9 cellular contexts compared by ENCODE assay signal in genomic region chr12:79127268-79127895, GRCh38.
DNase-seq lines count a peak whose midpoint lies in the region; ATAC-seq and TF ChIP-seq lines count a peak whose summit lies in the region.
"Had no signal": no experiment of that assay in that cellular context is flagged by ENCODE, and none has a peak within 500 bp of the region (broad histone marks: within the 10 kb centered on the region; RNA-seq: fewer than 3 reads in every experiment).

No MANE protein-coding gene starts in this region.

- no peaks in the 10 kb centered on the region for H3K79me2 ChIP-seq in hepatocyte

- H2AFZ ChIP-seq in hepatocyte, result no peak overlapping the region

- no peak for TF ChIP-seq EP300 in transverse colon (IDR thresholded peaks at IDR 0.05; ENCODE audit: low read depth)

- H3K27ac ChIP-seq in hepatocyte (no peak overlapping the region), vagina (no peak overlapping the region), transverse colon (no peak overlapping the region), tibial artery (no peak overlapping the region)
- H3K27ac ChIP-seq: neutrophil had no signal

- no peak overlapping the region for H3K4me2 ChIP-seq in hepatocyte

- peak; percentile 88 for ATAC-seq in GM18505 (IDR thresholded peaks at IDR 0.05; ENCODE audit: unreplicated experiment)
- ATAC-seq in HG02571 (IDR thresholded peaks at IDR 0.05; ENCODE audit: unreplicated experiment), result peak; percentile 97

- no peaks in the 10 kb centered on the region for H3K9me2 ChIP-seq in hepatocyte (replicated peaks; ENCODE audit: insufficient read depth)

- no peaks in the 10 kb centered on the region for H3K4me1 ChIP-seq in hepatocyte (ENCODE audit: insufficient read depth)
- H3K4me1 ChIP-seq in vagina, result no peaks in the 10 kb centered on the region
- no peaks in the 10 kb centered on the region for H3K4me1 ChIP-seq in transverse colon
- H3K4me1 ChIP-seq in tibial artery, result no peaks in the 10 kb centered on the region

- no peaks in the 10 kb centered on the region for H3K36me3 ChIP-seq in hepatocyte (replicated peaks; ENCODE audit: insufficient read depth, low read depth)
- no peaks in the 10 kb centered on the region for H3K36me3 ChIP-seq in vagina
- no peaks in the 10 kb centered on the region for H3K36me3 ChIP-seq in transverse colon
- H3K36me3 ChIP-seq in tibial artery, result no peaks in the 10 kb centered on the region
- H3K36me3 ChIP-seq: neutrophil had no signal

- intact Hi-C loops in vagina (cut with DNase I), result no loop called here
- intact Hi-C loops in transverse colon (cut with DNase I; ENCODE audit: low total_unique reads), result no loop called here
- intact Hi-C loops in tibial artery (cut with DNase I; ENCODE audit: low total_unique reads), result no loop called here

- in situ Hi-C loops in transverse colon (cut with MboI; ENCODE audit: low pct_ligation_motif_present in 1 of 4, low pct_unique_long_range_greater_than_20kb in 1 of 4, low sequenced_read_pairs in 3 of 4), result no loop called here

- DNase-seq in MV-4-11 (lab: John Stamatoyannopoulos, UW), result peak; percentile 95
- peak; percentile 4 for DNase-seq in hepatocyte (ENCODE audit: low spot score)
- no peak for DNase-seq in vagina (ENCODE audit: extremely low spot score in 2 of 2)
- DNase-seq in activated CD4-positive, alpha-beta T cell treated with anti-CD3 and anti-CD28 coated beads, Interleukin-2, amount 50 U/mL, for 4 hours, result no peak
- DNase-seq in transverse colon, result no peak
- DNase-seq in tibial artery, result no peak

- TF ChIP-seq CTCF in hepatocyte (IDR thresholded peaks at IDR 0.05; ENCODE audit: poor library complexity) (no peak), vagina (IDR thresholded peaks at IDR 0.05) (no peak), transverse colon (IDR thresholded peaks at IDR 0.05) (no peak), tibial artery (IDR thresholded peaks at IDR 0.05) (no peak)

- H3K4me3 ChIP-seq in hepatocyte (no peak overlapping the region), vagina (no peak overlapping the region), transverse colon (no peak overlapping the region), tibial artery (no peak overlapping the region)

- TF ChIP-seq POLR2A in GM18505 (IDR thresholded peaks at IDR 0.05; ENCODE audit: borderline replicate concordance, extremely low read depth, insufficient read depth, insufficient read length) (no peak), vagina (IDR thresholded peaks at IDR 0.05) (no peak), transverse colon (IDR thresholded peaks at IDR 0.05) (no peak)

- no peaks in the 10 kb centered on the region for H4K20me1 ChIP-seq in hepatocyte (ENCODE audit: insufficient read depth, poor library complexity, severe bottlenecking)

- H3K27me3 ChIP-seq in hepatocyte (no peaks in the 10 kb centered on the region), vagina (no peaks in the 10 kb centered on the region), transverse colon (no peaks in the 10 kb centered on the region), tibial artery (no peaks in the 10 kb centered on the region)
- H3K27me3 ChIP-seq: neutrophil had no signal

- H3K9me3 ChIP-seq in hepatocyte (ENCODE audit: low read depth) (no peaks in the 10 kb centered on the region), vagina (no peaks in the 10 kb centered on the region), transverse colon (no peaks in the 10 kb centered on the region), tibial artery (no peaks in the 10 kb centered on the region)
- H3K9me3 ChIP-seq: neutrophil had no signal

- 55% methylated on average over 3 of the region's 3 CpGs for WGBS in hepatocyte (ENCODE audit: low lambda C conversion rate, missing lambda C conversion rate)
- WGBS in transverse colon (ENCODE audit: low coverage in 1 of 2), 2 donors, result 51 to 57% methylated on average over 2 to 3 of the region's 3 CpGs

Comparison
In these comparisons a context has a peak if more than half of its experiments do, and no peak if none do; other contexts are left out.
1. DNase-seq: peak in MV-4-11 (single experiment) and hepatocyte (single experiment); none in vagina (0 of 2), activated CD4-positive, alpha-beta T cell treated with anti-CD3 and anti-CD28 coated beads, Interleukin-2, amount 50 U/mL, for 4 hours (0 of 2), transverse colon (single experiment) and tibial artery (0 of 2).